In genomic region chr19:13906525-13906904, GRCh38 we compare ENCODE assay signal across 8 cellular contexts. TPM values are rescaled to one million over a fixed set of nuclear protein-coding genes. Genes with fewer than 3 reads are reported as not detected.
DNase-seq lines count a peak whose midpoint lies in the region; TF ChIP-seq lines count a peak whose summit lies in the region.

No MANE protein-coding gene starts in this region.

- H3K4me1 ChIP-seq in BLaER1 treated with 17β-estradiol and CSF1 and Interleukin-3, amounts not matched to agents 10 nM and 100 nM: peaks cover 23 to 64% (median 50%) of the 10 kb centered on the region in 10 experiments
- H3K4me1 ChIP-seq in HAP-1: peaks cover 8% of the 10 kb centered on the region
- H3K4me1 ChIP-seq in mammary epithelial cell (ENCODE audit: insufficient read depth, low read length): peaks cover 9% of the 10 kb centered on the region
- peaks cover 0 to 18% (median 16%) of the 10 kb centered on the region in 4 donors for H3K4me1 ChIP-seq in tibial artery

- no peak for TF ChIP-seq CTCF in mammary epithelial cell (conservative IDR thresholded peaks at IDR 0.05 in 1 of 2, IDR thresholded peaks at IDR 0.05 in 1 of 2; ENCODE audit: extremely low read depth in 1 of 2, insufficient read depth in 1 of 2, low read depth in 1 of 2, low read length in 2 of 2)
- no peak for TF ChIP-seq CTCF in lower leg skin (IDR thresholded peaks at IDR 0.05)
- no peak for TF ChIP-seq CTCF in tibial artery (IDR thresholded peaks at IDR 0.05)
- TF ChIP-seq CTCF in GM10266 (IDR thresholded peaks at IDR 0.05; ENCODE audit: control insufficient read depth, insufficient read depth, low read depth, missing control alignments): no peak

- peak overlapping the region; percentile 70 to 88 (median 84) for H3K4me3 ChIP-seq in BLaER1 treated with 17β-estradiol and CSF1 and Interleukin-3, amounts not matched to agents 10 nM and 100 nM
- peak overlapping the region; percentile 76 for H3K4me3 ChIP-seq in HAP-1
- peak overlapping the region; percentile 82 to 99 (median 91) for H3K4me3 ChIP-seq in mammary epithelial cell (replicated peaks in 1 of 3; ENCODE audit: insufficient read depth in 1 of 3, low read depth in 2 of 3, low read length in 3 of 3)
- H3K4me3 ChIP-seq in lower leg skin (ENCODE audit: low read depth, poor library complexity, severe bottlenecking): peak overlapping the region; percentile 73
- peak overlapping the region; percentile 87 to 96 for H3K4me3 ChIP-seq in tibial artery

- peak overlapping the region; percentile 63 to 85 (median 79); a peak in 21 of 22 replicates for H3K27ac ChIP-seq in BLaER1 treated with 17β-estradiol and CSF1 and Interleukin-3, amounts not matched to agents 10 nM and 100 nM
- H3K27ac ChIP-seq in mammary epithelial cell (ENCODE audit: insufficient read depth, low read depth, low read length) (no peak overlapping the region), tibial artery (peak overlapping the region; percentile 79)

- in situ Hi-C loops in HAP-1 (cut with MboI; ENCODE audit: low sequenced_read_pairs): no loop called here
- in situ Hi-C loops in mammary epithelial cell (cut with MboI; ENCODE audit: low sequenced_read_pairs in 2 of 2): no loop called here

- H3K27me3 ChIP-seq in BLaER1 treated with 17β-estradiol and CSF1 and Interleukin-3, amounts not matched to agents 10 nM and 100 nM: no peaks in the 10 kb centered on the region
- H3K27me3 ChIP-seq in HAP-1 (ENCODE audit: low read depth) (no peaks in the 10 kb centered on the region), mammary epithelial cell (ENCODE audit: insufficient read depth, low read length) (no peaks in the 10 kb centered on the region), tibial artery (no peaks in the 10 kb centered on the region)

- intact Hi-C loops in mammary epithelial cell (cut with micrococcal nuclease) (loop anchor here (1.0 to 2.0 kb wide), 2 partner anchors 15 to 46 kb away; partner anchors contain the start of gene DCAF15), lower leg skin (cut with DNase I; ENCODE audit: low total_unique reads) (no loop called here), tibial artery (cut with DNase I; ENCODE audit: low total_unique reads) (no loop called here)

- no peak for TF ChIP-seq POLR2A in lower leg skin (IDR thresholded peaks at IDR 0.05)

- H3K9ac ChIP-seq in BLaER1 treated with 17β-estradiol and CSF1 and Interleukin-3, amounts not matched to agents 10 nM and 100 nM: peak overlapping the region; percentile 79 to 89 (median 87)
- peak overlapping the region; percentile 32 for H3K9ac ChIP-seq in mammary epithelial cell (ENCODE audit: insufficient read depth, low read length)

- 0% methylated on average over 3 of the region's 12 CpGs for WGBS in mammary epithelial cell (ENCODE audit: low coverage, missing lambda C conversion rate)
- WGBS in lower leg skin, 2 donors: 3 to 6% methylated on average over 2 to 10 of the region's 12 CpGs

- peak overlapping the region; percentile 86 for H2AFZ ChIP-seq in mammary epithelial cell (ENCODE audit: low read depth, low read length)

- CTCF ChIA-PET in mammary epithelial cell (lab: Charles Lee; ENCODE audit: low non-redundant PET): no interaction called here

- H3K79me2 ChIP-seq in mammary epithelial cell (ENCODE audit: insufficient read depth, low read length): peaks cover 12% of the 10 kb centered on the region

- H3K4me2 ChIP-seq in BLaER1 treated with 17β-estradiol and CSF1 and Interleukin-3, amounts not matched to agents 10 nM and 100 nM: peak overlapping the region; percentile 69 to 96 (median 91)
- peak overlapping the region; percentile 77 for H3K4me2 ChIP-seq in mammary epithelial cell (ENCODE audit: insufficient read depth, low read depth, low read length)

- no TSS peak for BruUV-seq in mammary epithelial cell (replicated peaks; lab: Mats Ljungman, UMichigan)

- H3K9me3 ChIP-seq in BLaER1 treated with 17β-estradiol and CSF1 and Interleukin-3, amounts not matched to agents 10 nM and 100 nM (replicated peaks in 1 of 11): no peaks in the 10 kb centered on the region
- H3K9me3 ChIP-seq in HAP-1: no peaks in the 10 kb centered on the region
- no peaks in the 10 kb centered on the region for H3K9me3 ChIP-seq in mammary epithelial cell (replicated peaks; ENCODE audit: insufficient read depth, low read length)
- H3K9me3 ChIP-seq in tibial artery: no peaks in the 10 kb centered on the region

- peaks cover 18 to 24% (median 22%) of the 10 kb centered on the region in 11 experiments for H3K36me3 ChIP-seq in BLaER1 treated with 17β-estradiol and CSF1 and Interleukin-3, amounts not matched to agents 10 nM and 100 nM
- peaks cover 10% of the 10 kb centered on the region for H3K36me3 ChIP-seq in HAP-1 (replicated peaks)
- no peaks in the 10 kb centered on the region for H3K36me3 ChIP-seq in mammary epithelial cell (ENCODE audit: insufficient read depth, low read length)
- H3K36me3 ChIP-seq in tibial artery: peaks cover 0 to 22% (median 16%) of the 10 kb centered on the region in 3 donors

- H4K20me1 ChIP-seq in BLaER1 treated with 17β-estradiol and CSF1 and Interleukin-3, amounts not matched to agents 10 nM and 100 nM: no peaks in the 10 kb centered on the region; a peak in 1 of 22 replicates
- H4K20me1 ChIP-seq in mammary epithelial cell (ENCODE audit: insufficient read depth, low read length): no peaks in the 10 kb centered on the region

- dilution Hi-C loops in mammary epithelial cell (cut with HindIII; ENCODE audit: low sequenced_read_pairs): no loop called here

- no peak for DNase-seq in HAP-1 (ENCODE audit: low spot score in 2 of 2)
- DNase-seq in OCI-M1 (lab: John Stamatoyannopoulos, UW): peak; percentile 78
- DNase-seq in mammary epithelial cell: peak; percentile 35
- no peak for DNase-seq in lower leg skin (ENCODE audit: low spot score in 2 of 2)
- DNase-seq in tibial artery: no peak
- DNase-seq in NCI-H2081 (lab: John Stamatoyannopoulos, UW): no peak
- no peak for DNase-seq in GM10266 (ENCODE audit: extremely low spot score)

RNA-seq across cellular contexts. Expression of gene CC2D1A, which starts 0.5 kb away (rescaled TPM):
- total RNA-seq in mammary epithelial cell (10 to 100 TPM; 31.7 to 58.8 TPM), lower leg skin (100 to 1,000 TPM in 1 of 4 donors, 10 to 100 TPM in 3; 48.9 to 104 (median 54.8) TPM)
- 21.0 TPM for polyA plus RNA-seq in mammary epithelial cell
- polyA minus RNA-seq in mammary epithelial cell: 16.1 TPM

RNA-seq across cellular contexts. Expression of gene BRME1, which starts 0.6 kb away (rescaled TPM):
- 1 to 10 TPM; 1.0 to 3.8 TPM for total RNA-seq in mammary epithelial cell
- 2.2 TPM for polyA plus RNA-seq in mammary epithelial cell
- 1.0 TPM for polyA minus RNA-seq in mammary epithelial cell
- 10 to 100 TPM in 1 of 4 donors, 1 to 10 TPM in 3; 2.3 to 11.8 (median 5.7) TPM for total RNA-seq in lower leg skin

RNA-seq across cellular contexts. Expression of gene NANOS3, which starts 29.6 kb away (rescaled TPM):
- total RNA-seq in mammary epithelial cell: under 1 TPM in 1 of 2 donors, not detected in 1; 0.73 TPM
- polyA plus RNA-seq in mammary epithelial cell: not detected
- not detected for polyA minus RNA-seq in mammary epithelial cell
- total RNA-seq in lower leg skin: not detected

RNA-seq across cellular contexts. Expression of gene PODNL1, which starts 31.7 kb away (rescaled TPM):
- total RNA-seq in mammary epithelial cell (1 to 10 TPM; 3.8 to 7.1 TPM), lower leg skin (1 to 10 TPM; 5.2 to 8.2 (median 6.4) TPM)
- 3.6 TPM for polyA plus RNA-seq in mammary epithelial cell
- not detected for polyA minus RNA-seq in mammary epithelial cell

RNA-seq across cellular contexts. Expression of gene DCAF15, which starts 45.8 kb away (rescaled TPM):
- total RNA-seq in mammary epithelial cell (10 to 100 TPM; 15.2 to 31.3 TPM), lower leg skin (10 to 100 TPM; 31.8 to 51.7 (median 43.0) TPM)
- 34.4 TPM for polyA plus RNA-seq in mammary epithelial cell
- 12.9 TPM for polyA minus RNA-seq in mammary epithelial cell

Comparison
In these comparisons a context has a peak if more than half of its experiments do, and no peak if none do; other contexts are left out.
1. DNase-seq: peak in OCI-M1 (single experiment) and mammary epithelial cell (single experiment); none in HAP-1 (0 of 2), lower leg skin (0 of 2), tibial artery (0 of 2), NCI-H2081 (0 of 2) and GM10266 (single experiment).
2. Peak in every context shown above with its lines, with median percentiles within 50 percentile points of each other: H3K4me3 ChIP-seq.